Comparison of ENCODE assay signal across 8 cellular contexts in the genomic region with DNA sequence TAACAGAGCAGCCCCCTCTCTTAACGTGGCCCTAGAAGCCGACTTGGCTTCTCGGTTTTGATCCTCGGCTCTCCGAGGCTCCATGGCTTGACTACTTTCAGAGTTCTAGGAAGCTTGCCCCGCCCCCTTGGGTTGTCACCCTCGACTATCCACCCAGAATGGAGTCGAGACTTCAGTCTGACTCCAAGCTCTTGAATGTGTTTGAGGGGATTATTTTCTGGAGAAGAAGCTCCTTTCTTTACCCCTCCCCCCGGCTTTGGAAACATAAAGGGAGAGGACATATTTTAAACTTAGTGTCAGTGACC. TPM values are rescaled to one million over a fixed set of nuclear protein-coding genes. Genes with fewer than 3 reads are reported as not detected.
DNase-seq lines count a peak whose midpoint lies in the region; ATAC-seq, FAIRE-seq and TF ChIP-seq lines count a peak whose summit lies in the region.

No MANE protein-coding gene starts in this region.

- peak in 4 of 7 experiments; percentile 26 to 69 (median 52) for DNase-seq in CD8-positive, alpha-beta T cell
- DNase-seq in T-helper 22 cell (ENCODE audit: low read depth) (peak; percentile 39), bronchial epithelial cell (ENCODE audit: low read depth) (peak; percentile 50), left kidney (ENCODE audit: low read depth, low spot score) (peak; percentile 84), sciatic nerve (ENCODE audit: low spot score) (no peak)
- peak; percentile 26 for DNase-seq in stimulated activated CD8-positive, alpha-beta memory T cell treated with anti-CD3 and anti-CD28 coated beads, Interleukin-12 subunit alpha, Interleukin-12 subunit beta, amount 100 ng/mL, for 1 hour (ENCODE audit: low read depth)

- peaks cover 34% of the 10 kb centered on the region for H3K4me1 ChIP-seq in CD8-positive, alpha-beta T cell (ENCODE audit: insufficient read depth, low read length)

- POLR2A ChIA-PET in CD8-positive, alpha-beta T cell (lab: Charles Lee) = interaction anchor here (2.1 to 4.6 kb wide), 4 partner anchors 14 to 36 kb away, joined by 11 to 32 read pairs (median 22); a partner anchor contains a TSS

- peak overlapping the region; percentile 78 for H3K4me3 ChIP-seq in CD8-positive, alpha-beta T cell (ENCODE audit: low read depth, low read length)
- H3K4me3 ChIP-seq in bronchial epithelial cell (ENCODE audit: low read depth, low read length) = peak overlapping the region; percentile 81

- peak overlapping the region; percentile 100 for H3K27ac Mint-ChIP-seq in CD8-positive, alpha-beta T cell

- intact Hi-C loops in CD8-positive, alpha-beta T cell (cut with DNase I, micrococcal nuclease) = loop anchor here (1.0 to 5.0 kb wide), 12 partner anchors 14 to 1488 kb away; a partner anchor contains a TSS
- intact Hi-C loops in sciatic nerve (cut with DNase I) = no loop called here

- H3K4me1 Mint-ChIP-seq in CD8-positive, alpha-beta T cell (ENCODE audit: low read depth) = peaks cover 41% of the 10 kb centered on the region

- H3K36me3 ChIP-seq in CD8-positive, alpha-beta T cell (ENCODE audit: insufficient read depth, low read length) = no peaks in the 10 kb centered on the region
- H3K36me3 ChIP-seq in bronchial epithelial cell (ENCODE audit: control insufficient read depth, insufficient read depth, low read length) = peaks cover 2% of the 10 kb centered on the region

- no peaks in the 10 kb centered on the region for H3K27me3 ChIP-seq in CD8-positive, alpha-beta T cell (ENCODE audit: insufficient read depth, low read length)
- H3K27me3 ChIP-seq in bronchial epithelial cell (ENCODE audit: control insufficient read depth, insufficient read depth, low read length) = no peaks in the 10 kb centered on the region

- H3K36me3 Mint-ChIP-seq in CD8-positive, alpha-beta T cell = peaks cover 37% of the 10 kb centered on the region

- FAIRE-seq in bronchial epithelial cell (lab: Jason Lieb, UNC) = no peak

- H3K9me3 Mint-ChIP-seq in CD8-positive, alpha-beta T cell = no peaks in the 10 kb centered on the region

- no peak for TF ChIP-seq CTCF in CD8-positive, alpha-beta T cell (IDR thresholded peaks at IDR 0.05)
- TF ChIP-seq CTCF in bronchial epithelial cell (IDR thresholded peaks at IDR 0.05; ENCODE audit: insufficient read depth, low read length, severe bottlenecking) = no peak

- H3K9me3 ChIP-seq in CD8-positive, alpha-beta T cell (ENCODE audit: low read length) = no peaks in the 10 kb centered on the region

- peak overlapping the region; percentile 100 for H3K4me3 Mint-ChIP-seq in CD8-positive, alpha-beta T cell

- ATAC-seq in CD8-positive, alpha-beta T cell = peak; percentile 40
- ATAC-seq in GM19455 (IDR thresholded peaks at IDR 0.05; ENCODE audit: unreplicated experiment) (peak; percentile 40), HG03558 (IDR thresholded peaks at IDR 0.05; ENCODE audit: extremely low read depth, unreplicated experiment) (peak; percentile 13), sciatic nerve (no peak)

- H3K27me3 Mint-ChIP-seq in CD8-positive, alpha-beta T cell (ENCODE audit: low read depth) = no peaks in the 10 kb centered on the region

- CTCF ChIA-PET in CD8-positive, alpha-beta T cell (lab: Charles Lee) = interaction anchor here (1.0 to 1.6 kb wide), 4 partner anchors 24 to 142 kb away, joined by 3 to 4 read pairs (median 3); no protein-coding TSS in a partner anchor

- peak overlapping the region; percentile 94 for H3K27ac ChIP-seq in CD8-positive, alpha-beta T cell (ENCODE audit: low read depth, low read length)

RNA-seq across cellular contexts. Expression of a gene that starts 0.5 kb away (rescaled TPM):
- 10 to 100 TPM; 76.9 to 78.6 TPM for total RNA-seq in CD8-positive, alpha-beta T cell
- total RNA-seq in bronchial epithelial cell (55.0 and 92.4 TPM in 2 replicates), sciatic nerve (53.6 TPM)

RNA-seq across cellular contexts. Expression of a gene that starts 37.2 kb away (rescaled TPM):
- 1 to 10 TPM; 7.2 to 8.1 TPM for total RNA-seq in CD8-positive, alpha-beta T cell
- 13.2 and 25.1 TPM in 2 replicates for total RNA-seq in bronchial epithelial cell
- total RNA-seq in sciatic nerve = 13.2 TPM

RNA-seq across cellular contexts. Expression of a gene that starts 40.8 kb away (rescaled TPM):
- total RNA-seq in CD8-positive, alpha-beta T cell = 10 to 100 TPM; 68.2 to 72.4 TPM
- 27.1 and 43.1 TPM in 2 replicates for total RNA-seq in bronchial epithelial cell
- total RNA-seq in sciatic nerve = 99.1 TPM

RNA-seq across cellular contexts. Expression of a gene that starts 46.7 kb away (rescaled TPM):
- 1 to 10 TPM; 3.0 to 3.7 TPM for total RNA-seq in CD8-positive, alpha-beta T cell
- total RNA-seq in bronchial epithelial cell (3.7 and 4.0 TPM in 2 replicates), sciatic nerve (14.4 TPM)
